Comparison of ENCODE assay signal across 18 cellular contexts in genomic region chr11:130865091-130865771, GRCh38. TPM values are rescaled to one million over a fixed set of nuclear protein-coding genes. Genes with fewer than 3 reads are reported as not detected.
A peak's percentile ranks its signal among the peaks of the same experiment; 100 is the strongest.
DNase-seq lines count a peak whose midpoint lies in the region; ATAC-seq, FAIRE-seq and TF ChIP-seq lines count a peak whose summit lies in the region.
"Had no signal": no experiment of that assay in that cellular context is flagged by ENCODE, and none has a peak within 500 bp of the region (broad histone marks: within the 10 kb centered on the region; RNA-seq: fewer than 3 reads in every experiment).

No MANE protein-coding gene starts in this region.

- no peaks in the 10 kb centered on the region for H4K20me1 ChIP-seq in astrocyte (ENCODE audit: insufficient read depth, low read length)
- no peaks in the 10 kb centered on the region for H4K20me1 ChIP-seq in neural progenitor cell (ENCODE audit: low read depth)

- H3K4me3 Mint-ChIP-seq in astrocyte (ENCODE audit: unreplicated experiment) (no peak overlapping the region), neural progenitor cell (no peak overlapping the region)
- H3K4me3 Mint-ChIP-seq: CD8-positive, alpha-beta memory T cell had no signal

- no peaks in the 10 kb centered on the region for H3K27me3 ChIP-seq in astrocyte (ENCODE audit: insufficient read depth, low read length)
- H3K27me3 ChIP-seq in neural progenitor cell = peaks cover 6% of the 10 kb centered on the region
- H3K27me3 ChIP-seq: brain microvascular endothelial cell, SJSA1 had no signal

- TF ChIP-seq CTCF in astrocyte (IDR thresholded peaks at IDR 0.05; ENCODE audit: insufficient read depth, low read depth, low read length) (no peak), neural progenitor cell (IDR thresholded peaks at IDR 0.05) (no peak), GM13977 (IDR thresholded peaks at IDR 0.05; ENCODE audit: extremely low read depth, insufficient read depth, missing control alignments) (no peak)

- H3K79me2 ChIP-seq in astrocyte (ENCODE audit: insufficient read depth, low read length) = no peaks in the 10 kb centered on the region
- no peaks in the 10 kb centered on the region for H3K79me2 ChIP-seq in neural progenitor cell (ENCODE audit: low read depth)

- peak overlapping the region; percentile 85 for H3K27ac Mint-ChIP-seq in astrocyte (ENCODE audit: unreplicated experiment)
- no peak overlapping the region for H3K27ac Mint-ChIP-seq in neural progenitor cell

- H3K9ac ChIP-seq in astrocyte (ENCODE audit: low read length) (no peak overlapping the region), neural progenitor cell (no peak overlapping the region)

- peaks cover 6% of the 10 kb centered on the region for H3K4me1 Mint-ChIP-seq in astrocyte (ENCODE audit: low read depth, unreplicated experiment)
- H3K4me1 Mint-ChIP-seq in neural progenitor cell = peaks cover 53% of the 10 kb centered on the region

- H3K9me3 Mint-ChIP-seq in astrocyte (ENCODE audit: unreplicated experiment) (no peaks in the 10 kb centered on the region), neural progenitor cell (no peaks in the 10 kb centered on the region)
- H3K9me3 Mint-ChIP-seq: CD8-positive, alpha-beta memory T cell had no signal

- H3K4me3 ChIP-seq in astrocyte (ENCODE audit: insufficient read depth, low read depth, low read length) = no peak overlapping the region
- no peak overlapping the region for H3K4me3 ChIP-seq in neural progenitor cell
- H3K4me3 ChIP-seq: SJSA1 had no signal

- H3K36me3 ChIP-seq in astrocyte (ENCODE audit: insufficient read depth, low read length) (peaks cover 2% of the 10 kb centered on the region), neural progenitor cell (no peaks in the 10 kb centered on the region)
- H3K36me3 ChIP-seq: brain microvascular endothelial cell, SJSA1 had no signal

- H3K27me3 Mint-ChIP-seq in astrocyte (ENCODE audit: low read depth, unreplicated experiment) = peaks cover 4% of the 10 kb centered on the region
- H3K27me3 Mint-ChIP-seq in neural progenitor cell (ENCODE audit: insufficient read depth, low read depth) = peaks cover 5% of the 10 kb centered on the region
- H3K27me3 Mint-ChIP-seq: CD8-positive, alpha-beta memory T cell had no signal

- H3K4me2 ChIP-seq in astrocyte (ENCODE audit: low read length) (no peak overlapping the region), neural progenitor cell (no peak overlapping the region)

- H3K4me1 ChIP-seq in astrocyte (ENCODE audit: insufficient read depth, low read length) (no peaks in the 10 kb centered on the region), neural progenitor cell (peaks cover 20% of the 10 kb centered on the region)
- H3K4me1 ChIP-seq: SJSA1 had no signal

- H2AFZ ChIP-seq in astrocyte (ENCODE audit: low read depth, low read length) (no peak overlapping the region), neural progenitor cell (replicated peaks) (no peak overlapping the region)

- H3F3A ChIP-seq in neural progenitor cell (ENCODE audit: low read depth) = no peaks in the 10 kb centered on the region

- peak; percentile 38 for DNase-seq in AG20443 (ENCODE audit: low spot score)
- DNase-seq in astrocyte (ENCODE audit: low read depth) = no peak
- DNase-seq in left ventricle myocardium superior = peak; percentile 80
- DNase-seq in neural progenitor cell (ENCODE audit: low spot score) = peak; percentile 22
- no peak for DNase-seq in GM13977 (ENCODE audit: low spot score)
- no peak for DNase-seq in RKO (ENCODE audit: low spot score)
- DNase-seq: ACHN; activated CD8-positive, alpha-beta memory T cell treated with anti-CD3 and anti-CD28 coated beads, Interleukin-2, amount 50 U/mL, for 48 hours; activated naive CD4-positive, alpha-beta T cell treated with anti-CD3 and anti-CD28 coated beads, Interleukin-2, amount 50 U/mL, for 16 hours; brain microvascular endothelial cell; CD8-positive, alpha-beta memory T cell; effector CD4-positive, alpha-beta T cell; GOT3; NCI-H187; NCI-H510A treated with DMSO at 0.1 percent for 48 hours had no signal

- H3K9me3 ChIP-seq in astrocyte (ENCODE audit: insufficient read depth, low read depth, low read length) = no peaks in the 10 kb centered on the region
- H3K9me3 ChIP-seq in neural progenitor cell (ENCODE audit: low read depth) = no peaks in the 10 kb centered on the region
- H3K9me3 ChIP-seq: SJSA1 had no signal

- peak; percentile 89 for ATAC-seq in left ventricle myocardium superior
- ATAC-seq in GM18502 (IDR thresholded peaks at IDR 0.05; ENCODE audit: poor library complexity, unreplicated experiment) = no peak
- no peak for ATAC-seq in GM21367 (IDR thresholded peaks at IDR 0.05; ENCODE audit: unreplicated experiment)

- intact Hi-C loops in left ventricle myocardium superior (cut with micrococcal nuclease) = no loop called here

- H3K36me3 Mint-ChIP-seq in astrocyte (ENCODE audit: low read depth, unreplicated experiment) (peaks cover 3% of the 10 kb centered on the region), neural progenitor cell (peaks cover 4% of the 10 kb centered on the region)

- in situ Hi-C loops in GM13977 (cut with MboI; ENCODE audit: low pct_unique_long_range_greater_than_20kb, low sequenced_read_pairs, unreplicated experiment) = loop anchor here (10.0 to 25.0 kb wide), 2 partner anchors 430 to 653 kb away; no protein-coding TSS in a partner anchor

- no peak overlapping the region for H3K27ac ChIP-seq in astrocyte (ENCODE audit: low read depth, low read length)
- H3K27ac ChIP-seq in neural progenitor cell = no peak overlapping the region
- H3K27ac ChIP-seq: brain microvascular endothelial cell, SJSA1 had no signal

- FAIRE-seq in astrocyte (lab: Jason Lieb, UNC) = no peak

RNA-seq across cellular contexts. Expression of gene SNX19, which starts 51.0 kb away (rescaled TPM):
- 45.6 and 48.4 TPM in 2 replicates for total RNA-seq in astrocyte
- 59.7 TPM for total RNA-seq in left ventricle myocardium superior
- 32.8 and 33.4 TPM in 2 replicates for total RNA-seq in neural progenitor cell (ENCODE audit: low replicate concordance)

Comparison
In these comparisons a context has a peak if more than half of its experiments do, and no peak if none do; other contexts are left out.
1. DNase-seq: peak in AG20443 (single experiment), left ventricle myocardium superior (single experiment) and neural progenitor cell (single experiment); none in astrocyte (single experiment), GM13977 (single experiment) and RKO (single experiment).